In genomic region chr2:8976419-8976818, GRCh38 we compare ENCODE assay signal across 1 cellular context.
TF ChIP-seq lines count a peak whose summit lies in the region.

No MANE protein-coding gene starts in this region.

TF ChIP-seq in IMR-90, 13 proteins besides CTCF, POLR2A, EP300 and RAD21:
- TF ChIP-seq CEBPB (IDR thresholded peaks at IDR 0.05; ENCODE audit: low read depth, low read length) (no peak), ELK1 (IDR thresholded peaks at IDR 0.05; ENCODE audit: borderline replicate concordance, low read depth, low read length) (no peak), BHLHE40 (IDR thresholded peaks at IDR 0.05; ENCODE audit: low read depth, low read length) (no peak), CHD1 (IDR thresholded peaks at IDR 0.05; ENCODE audit: low read depth, low read length) (no peak), RFX5 (IDR thresholded peaks at IDR 0.05; ENCODE audit: low read depth, low read length) (no peak), USF2 (IDR thresholded peaks at IDR 0.05; ENCODE audit: low read depth, low read length) (no peak), NFE2L2 (IDR thresholded peaks at IDR 0.05; ENCODE audit: low read depth, low read length) (no peak)
